Comparison of ENCODE assay signal across 24 cellular contexts in the genomic region with DNA sequence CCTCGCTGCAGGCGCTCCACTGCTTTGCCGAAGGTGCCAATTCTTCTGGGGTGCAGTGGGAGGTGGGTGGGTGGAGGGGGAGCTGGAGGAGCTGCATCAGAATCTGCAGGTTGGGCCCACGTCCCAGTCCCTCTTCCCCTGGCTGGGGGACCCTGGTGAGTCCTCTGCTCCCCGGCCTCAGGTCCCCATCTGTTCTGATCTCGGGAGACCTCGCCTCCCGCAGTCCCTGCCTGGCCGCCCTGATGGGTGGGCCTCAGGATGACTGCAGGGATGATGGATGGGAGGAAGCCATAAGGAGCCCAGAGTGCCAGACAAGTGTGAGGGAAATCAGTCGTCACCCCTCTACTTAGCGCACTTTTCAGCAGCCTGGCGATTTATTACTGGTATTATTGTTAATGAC.
"Had no signal": no experiment of that assay in that cellular context is flagged by ENCODE, and none has a peak within 500 bp of the region (broad histone marks: within the 10 kb centered on the region; RNA-seq: fewer than 3 reads in every experiment).

No MANE protein-coding gene starts in this region.

- H3K36me3 Mint-ChIP-seq: immature natural killer cell, memory B cell had no signal

- H3K4me2 ChIP-seq: hepatocyte had no signal

- H3K27ac ChIP-seq: coronary artery, dorsolateral prefrontal cortex, esophagus muscularis mucosa, foreskin keratinocyte, gastroesophageal sphincter, heart left ventricle, hepatocyte, left lung had no signal

- H3K4me3 ChIP-seq: coronary artery, dorsolateral prefrontal cortex, esophagus muscularis mucosa, gastroesophageal sphincter, heart left ventricle, hepatocyte, left lung, lung had no signal

- H3K27me3 ChIP-seq: gastroesophageal sphincter, heart left ventricle, hepatocyte had no signal

- H3K36me3 ChIP-seq: esophagus muscularis mucosa, gastroesophageal sphincter, heart left ventricle, left lung had no signal

- DNase-seq: dermis blood vessel endothelial cell; dorsolateral prefrontal cortex; effector CD4-positive, alpha-beta T cell; effector memory CD4-positive, alpha-beta T cell; foreskin keratinocyte; heart left ventricle; hypothalamus; immature natural killer cell; islet precursor cell; left cardiac atrium; left ventricle myocardium superior; mammary epithelial cell; mesendoderm; midbrain had no signal

- H3K27ac Mint-ChIP-seq: immature natural killer cell, memory B cell had no signal

- H2AFZ ChIP-seq: hepatocyte had no signal

- ATAC-seq: foreskin keratinocyte, gastroesophageal sphincter, heart left ventricle, left cardiac atrium, left lung, left ventricle myocardium superior had no signal

- H3K9me3 ChIP-seq: left lung had no signal

- H3K4me1 ChIP-seq: esophagus muscularis mucosa, foreskin keratinocyte, gastroesophageal sphincter, heart left ventricle, left lung had no signal

- FAIRE-seq: colon, endothelial cell of umbilical vein, frontal cortex had no signal

- H3K9me3 Mint-ChIP-seq: immature natural killer cell had no signal

- H3K79me2 ChIP-seq: hepatocyte had no signal

- H3K4me3 Mint-ChIP-seq: immature natural killer cell, memory B cell had no signal
